In the genomic region with DNA sequence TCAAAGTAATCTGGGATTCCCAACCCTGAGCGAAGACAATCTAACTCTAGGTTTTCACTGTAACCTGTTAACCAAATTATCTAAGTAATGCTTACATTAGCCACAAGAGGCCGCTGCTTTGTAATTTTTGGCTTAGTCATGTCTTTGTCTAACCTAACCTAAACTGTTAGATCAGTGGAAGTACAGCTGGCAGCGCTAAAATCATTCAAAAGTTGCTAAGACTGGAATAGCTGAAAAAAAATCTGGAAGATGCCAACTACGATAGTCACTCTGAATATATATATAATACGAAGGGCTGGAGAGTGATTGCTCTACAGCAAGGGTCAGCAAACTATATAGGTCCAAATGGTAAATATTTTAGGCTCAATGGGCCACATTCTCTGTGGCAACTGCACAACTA, we compare ENCODE assay signal across 8 cellular contexts.
DNase-seq lines count a peak whose midpoint lies in the region; ATAC-seq and TF ChIP-seq lines count a peak whose summit lies in the region.

No MANE protein-coding gene starts in this region.

- WGBS in sigmoid colon, 2 donors, result 19 to 30% methylated on average over 5 of the region's 5 CpGs

- POLR2A ChIA-PET in Panc1 (lab: Charles Lee), result no interaction called here

- TF ChIP-seq CTCF in Panc1 (IDR thresholded peaks at IDR 0.05) (peak; percentile 74; the same call in 1 of the 2 replicates), right atrium auricular region (IDR thresholded peaks at IDR 0.05) (peak; percentile 61 to 85), sigmoid colon (IDR thresholded peaks at IDR 0.05) (peak; percentile 59 to 78 (median 65))

- H3K4me3 ChIP-seq in Panc1 (ENCODE audit: low read depth in 2 of 2, low read length in 2 of 2), result no peak overlapping the region
- no peak overlapping the region for H3K4me3 ChIP-seq in adipocyte (ENCODE audit: low read length)
- no peak overlapping the region for H3K4me3 ChIP-seq in right atrium auricular region
- H3K4me3 ChIP-seq in sigmoid colon, result no peak overlapping the region

- in situ Hi-C loops in Panc1 (cut with HindIII; ENCODE audit: low pct_unique_long_range_greater_than_20kb, low sequenced_read_pairs), result no loop called here

- no peak overlapping the region for H3K9ac ChIP-seq in adipocyte (ENCODE audit: low read length)

- H3K27ac ChIP-seq in Panc1 (ENCODE audit: low read length) (no peak overlapping the region), right atrium auricular region (peak overlapping the region in 1 of 2 donors; percentile 26), sigmoid colon (no peak overlapping the region)

- DNase-seq in NCI-H2171 treated with DMSO at 0.1 percent for 48 hours (lab: John Stamatoyannopoulos, UW) (peak; percentile 32), NCI-H2171 (lab: John Stamatoyannopoulos, UW) (no peak), HS-5 (ENCODE audit: low read depth) (peak; percentile 42), Panc1 (ENCODE audit: low read depth, low spot score) (peak; percentile 57), adipocyte (ENCODE audit: low read depth) (peak; percentile 88), right atrium auricular region (ENCODE audit: low spot score) (no peak), sigmoid colon (peak; percentile 66)

- CTCF ChIA-PET in Panc1 (lab: Charles Lee), result interaction anchor here (0.5 to 4.3 kb wide), 3 partner anchors 20 to 287 kb away, joined by 3 to 24 read pairs (median 6); no protein-coding TSS in a partner anchor

- no peak for TF ChIP-seq EP300 in sigmoid colon (IDR thresholded peaks at IDR 0.05)

- intact Hi-C loops in Panc1 (cut with micrococcal nuclease; ENCODE audit: unreplicated experiment), result loop anchor here (1.0 to 5.0 kb wide), 2 partner anchors 267 to 287 kb away; no protein-coding TSS in a partner anchor
- intact Hi-C loops in sigmoid colon (cut with DNase I), result loop anchor here (1.0 to 10.0 kb wide), 5 partner anchors 211 to 671 kb away; a partner anchor contains a TSS

- no peak for TF ChIP-seq POLR2A in sigmoid colon (IDR thresholded peaks at IDR 0.05)

- H3K27me3 ChIP-seq in Panc1 (ENCODE audit: control insufficient read depth, insufficient read depth, low read length) (no peaks in the 10 kb centered on the region), adipocyte (replicated peaks; ENCODE audit: control insufficient read depth, insufficient read depth, low read length) (no peaks in the 10 kb centered on the region), right atrium auricular region (no peaks in the 10 kb centered on the region), sigmoid colon (no peaks in the 10 kb centered on the region)

- BruUV-seq in Panc1 (replicated peaks; lab: Mats Ljungman, UMichigan), result no TSS peak

- peak; percentile 95 for ATAC-seq in GM21576 (IDR thresholded peaks at IDR 0.05; ENCODE audit: unreplicated experiment)
- ATAC-seq in Panc1, result peak; percentile 89

- H3K4me1 ChIP-seq in Panc1 (ENCODE audit: control insufficient read depth, insufficient read depth, low read length), result no peaks in the 10 kb centered on the region
- H3K4me1 ChIP-seq in adipocyte (ENCODE audit: control insufficient read depth, insufficient read depth, low read length), result no peaks in the 10 kb centered on the region
- H3K4me1 ChIP-seq in right atrium auricular region, result peaks cover 0 to 20% of the 10 kb centered on the region in 2 donors
- H3K4me1 ChIP-seq in sigmoid colon, result peaks cover 0 to 21% (median 0%) of the 10 kb centered on the region in 4 donors

- H3K36me3 ChIP-seq in Panc1 (ENCODE audit: control insufficient read depth, insufficient read depth, low read length) (peaks cover 19% of the 10 kb centered on the region), adipocyte (ENCODE audit: control insufficient read depth, insufficient read depth, low read length, severe bottlenecking) (peaks cover 46% of the 10 kb centered on the region), right atrium auricular region (peaks cover 19% of the 10 kb centered on the region), sigmoid colon (peaks cover 0 to 45% (median 10%) of the 10 kb centered on the region in 4 donors)

- no peaks in the 10 kb centered on the region for H3K9me3 ChIP-seq in Panc1 (ENCODE audit: control insufficient read depth, insufficient read depth, low read depth, low read length)
- H3K9me3 ChIP-seq in adipocyte (ENCODE audit: control insufficient read depth, low read length), result no peaks in the 10 kb centered on the region
- no peaks in the 10 kb centered on the region for H3K9me3 ChIP-seq in right atrium auricular region
- no peaks in the 10 kb centered on the region for H3K9me3 ChIP-seq in sigmoid colon

Comparison
In these comparisons a context has a peak if more than half of its experiments do, and no peak if none do; other contexts are left out.
1. DNase-seq: peak in NCI-H2171 treated with DMSO at 0.1 percent for 48 hours (single experiment), HS-5 (single experiment), Panc1 (single experiment), adipocyte (single experiment) and sigmoid colon (single experiment); none in NCI-H2171 (single experiment) and right atrium auricular region (single experiment).
2. Peak in every context shown above with its lines, with median percentiles within 50 percentile points of each other: CTCF ChIP-seq.